24 cellular contexts compared by ENCODE assay signal in genomic region chr12:24530689-24531088, GRCh38.
"Had no signal": no experiment of that assay in that cellular context is flagged by ENCODE, and none has a peak within 500 bp of the region (broad histone marks: within the 10 kb centered on the region; RNA-seq: fewer than 3 reads in every experiment).

No MANE protein-coding gene starts in this region.

- H3K9me3 ChIP-seq: esophagus muscularis mucosa, pancreas, prostate gland, transverse colon had no signal

- H3K27me3 ChIP-seq: esophagus muscularis mucosa, pancreas, transverse colon had no signal

- H3K9me3 Mint-ChIP-seq: activated CD4-positive, alpha-beta memory T cell treated with anti-CD3 and anti-CD28 coated beads for 36 hours; activated CD4-positive, alpha-beta T cell treated with anti-CD3 and anti-CD28 coated beads, Interleukin-2, amount 10 ng/mL, durations not matched to agents 24 days and 14 days; activated naive CD4-positive, alpha-beta T cell treated with anti-CD3 and anti-CD28 coated beads, Interleukin-2, amount 10 ng/mL, durations not matched to agents 7 days and 5 days had no signal

- H3K4me1 Mint-ChIP-seq: activated CD4-positive, alpha-beta T cell treated with anti-CD3 and anti-CD28 coated beads, Interleukin-2, amount 10 ng/mL, durations not matched to agents 24 days and 14 days; activated naive CD4-positive, alpha-beta T cell treated with anti-CD3 and anti-CD28 coated beads, Interleukin-2, amount 10 ng/mL, durations not matched to agents 7 days and 5 days; naive thymus-derived CD4-positive, alpha-beta T cell; T-helper 17 cell had no signal

- H3K4me3 ChIP-seq: esophagus muscularis mucosa, pancreas, prostate gland, transverse colon had no signal

- H3K36me3 ChIP-seq: esophagus muscularis mucosa, pancreas, prostate gland, transverse colon had no signal

- H3K27ac Mint-ChIP-seq: activated CD4-positive, alpha-beta memory T cell treated with anti-CD3 and anti-CD28 coated beads for 36 hours; activated CD4-positive, alpha-beta T cell treated with anti-CD3 and anti-CD28 coated beads, Interleukin-2, amount 10 ng/mL, durations not matched to agents 24 days and 14 days; activated naive CD4-positive, alpha-beta T cell treated with anti-CD3 and anti-CD28 coated beads, Interleukin-2, amount 10 ng/mL, durations not matched to agents 7 days and 5 days; mesothelial cell of epicardium; naive thymus-derived CD4-positive, alpha-beta T cell; T-helper 17 cell had no signal

- DNase-seq: activated CD4-positive, alpha-beta memory T cell treated with anti-CD3 and anti-CD28 coated beads for 36 hours; activated CD4-positive, alpha-beta T cell treated with anti-CD3 and anti-CD28 coated beads, Interleukin-2, amount 10 ng/mL, durations not matched to agents 24 days and 14 days; activated CD4-positive, CD25-positive, alpha-beta regulatory T cell treated with anti-CD3 and anti-CD28 coated beads, Interleukin-2, amount 50 U/mL, for 72 hours; activated CD8-positive, alpha-beta memory T cell treated with anti-CD3 and anti-CD28 coated beads, Interleukin-2, amount 50 U/mL, for 4 hours; activated gamma-delta T cell; activated naive CD4-positive, alpha-beta T cell treated with anti-CD3 and anti-CD28 coated beads, Interleukin-2, amount 10 ng/mL, durations not matched to agents 7 days and 5 days; activated T-cell treated with anti-CD3 and anti-CD28 coated beads, Interleukin-2, amount 50 U/mL, for 1 hour; amygdala; caudate nucleus; dermis blood vessel endothelial cell; effector CD4-positive, alpha-beta T cell; glutamatergic neuron; left cardiac atrium; naive thymus-derived CD4-positive, alpha-beta T cell; pancreas; retina; stimulated activated CD4-positive, alpha-beta T cell treated with anti-CD3 and anti-CD28 coated beads, Interleukin-15, amount 100 ng/mL, for 24 hours; stimulated activated CD4-positive, alpha-beta T cell treated with anti-CD3 and anti-CD28 coated beads, Interleukin-2, amount 100 ng/mL, for 24 hours; stimulated activated naive CD4-positive, alpha-beta T cell; T-helper 17 cell; transverse colon had no signal

- H3K4me3 Mint-ChIP-seq: activated CD4-positive, alpha-beta memory T cell treated with anti-CD3 and anti-CD28 coated beads for 36 hours; activated CD4-positive, alpha-beta T cell treated with anti-CD3 and anti-CD28 coated beads, Interleukin-2, amount 10 ng/mL, durations not matched to agents 24 days and 14 days; activated naive CD4-positive, alpha-beta T cell treated with anti-CD3 and anti-CD28 coated beads, Interleukin-2, amount 10 ng/mL, durations not matched to agents 7 days and 5 days; mesothelial cell of epicardium; naive thymus-derived CD4-positive, alpha-beta T cell; T-helper 17 cell had no signal

- H3K36me3 Mint-ChIP-seq: activated CD4-positive, alpha-beta memory T cell treated with anti-CD3 and anti-CD28 coated beads for 36 hours; activated naive CD4-positive, alpha-beta T cell treated with anti-CD3 and anti-CD28 coated beads, Interleukin-2, amount 10 ng/mL, durations not matched to agents 7 days and 5 days; mesothelial cell of epicardium; naive thymus-derived CD4-positive, alpha-beta T cell had no signal

- H3K27me3 Mint-ChIP-seq: activated CD4-positive, alpha-beta memory T cell treated with anti-CD3 and anti-CD28 coated beads for 36 hours; activated CD4-positive, alpha-beta T cell treated with anti-CD3 and anti-CD28 coated beads, Interleukin-2, amount 10 ng/mL, durations not matched to agents 24 days and 14 days; activated naive CD4-positive, alpha-beta T cell treated with anti-CD3 and anti-CD28 coated beads, Interleukin-2, amount 10 ng/mL, durations not matched to agents 7 days and 5 days; naive thymus-derived CD4-positive, alpha-beta T cell; T-helper 17 cell had no signal

- ATAC-seq: naive thymus-derived CD4-positive, alpha-beta T cell; pancreas; T-helper 17 cell had no signal

- H3K4me1 ChIP-seq: pancreas, prostate gland had no signal
